Comparison of ENCODE assay signal across 28 cellular contexts in the genomic region with DNA sequence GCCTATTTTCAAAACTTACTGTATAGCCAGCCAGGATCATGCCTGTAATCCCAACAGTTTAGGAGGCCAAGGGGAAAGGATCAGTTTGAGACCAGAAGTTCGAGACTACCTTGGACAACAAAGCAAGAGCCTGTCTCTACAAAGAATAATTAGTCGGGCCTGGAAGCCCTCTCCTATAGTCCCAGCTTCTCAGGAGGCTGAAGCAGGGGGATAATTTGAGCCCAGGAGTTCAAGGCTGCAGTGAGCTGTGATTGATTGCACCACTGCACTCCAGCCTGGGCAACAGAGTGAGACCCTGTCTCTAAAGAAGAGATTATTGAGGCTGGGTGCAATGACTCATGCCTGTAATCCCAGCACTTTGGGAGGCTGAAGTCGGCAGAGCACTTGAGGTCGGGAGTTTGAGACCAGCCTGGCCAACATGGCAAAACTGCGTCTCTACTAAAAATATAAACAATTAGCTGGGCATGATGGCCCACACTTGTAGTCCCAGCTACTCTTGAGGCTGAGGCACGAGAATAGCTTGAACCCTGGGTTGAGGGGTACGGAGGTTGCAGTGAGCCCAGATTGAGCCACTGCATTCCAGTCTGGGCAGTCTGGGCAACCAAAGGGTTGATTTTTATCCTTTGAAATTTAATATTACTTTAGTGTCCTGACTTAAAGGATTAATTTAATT.
"Had no signal": no experiment of that assay in that cellular context is flagged by ENCODE, and none has a peak within 500 bp of the region (broad histone marks: within the 10 kb centered on the region; RNA-seq: fewer than 3 reads in every experiment).

No MANE protein-coding gene starts in this region.

- ATAC-seq: esophagus mucosa; gastrocnemius medialis; heart left ventricle; left lobe of liver; natural killer cell; sciatic nerve; stimulated activated naive CD8-positive, alpha-beta T cell treated with anti-CD3 and anti-CD28 coated beads, Interleukin-15, amount 100 ng/mL, for 72 hours; upper lobe of right lung had no signal

- H3K9me3 Mint-ChIP-seq: dendritic cell treated with granulocyte-macrophage colony-stimulating factor and Interleukin-4, amounts not matched to agents 40 ng/mL and 50 ng/mL, for 4 days; memory B cell; natural killer cell; stimulated activated naive CD8-positive, alpha-beta T cell treated with anti-CD3 and anti-CD28 coated beads, Interleukin-15, amount 100 ng/mL, for 72 hours had no signal

- H3K4me3 Mint-ChIP-seq: dendritic cell treated with granulocyte-macrophage colony-stimulating factor and Interleukin-4, amounts not matched to agents 40 ng/mL and 50 ng/mL, for 4 days; endodermal cell; memory B cell; natural killer cell; neural crest cell; stimulated activated naive CD8-positive, alpha-beta T cell treated with anti-CD3 and anti-CD28 coated beads, Interleukin-15, amount 100 ng/mL, for 72 hours had no signal

- DNase-seq: effector CD8-positive, alpha-beta T cell; endodermal cell; foreskin fibroblast; gastrocnemius medialis; heart left ventricle; kidney; natural killer cell; stimulated activated CD4-positive, alpha-beta T cell treated with anti-CD3 and anti-CD28 coated beads, Interleukin-12 subunit alpha, Interleukin-12 subunit beta, amount 100 ng/mL, for 4 hours; stimulated activated CD4-positive, alpha-beta T cell treated with anti-CD3 and anti-CD28 coated beads, Interleukin-1b, Interleukin-23, amount 100 ng/mL, for 48 hours; stimulated activated CD4-positive, alpha-beta T cell treated with anti-CD3 and anti-CD28 coated beads, Interleukin-4, amount 100 ng/mL, for 1 hour; stimulated activated CD8-positive, alpha-beta memory T cell treated with anti-CD3 and anti-CD28 coated beads, Interleukin-4, amount 100 ng/mL, for 48 hours; stimulated activated naive CD4-positive, alpha-beta T cell; stimulated activated naive CD8-positive, alpha-beta T cell treated with anti-CD3 and anti-CD28 coated beads, Interleukin-15, amount 100 ng/mL, for 72 hours; transverse colon; upper lobe of right lung; uterus had no signal

- H3K27ac ChIP-seq: epithelial cell of prostate, gastrocnemius medialis, heart left ventricle, hepatocyte, neutrophil, parathyroid adenoma, suprapubic skin, transverse colon, upper lobe of right lung, uterus had no signal

- H3K4me1 Mint-ChIP-seq: endodermal cell, memory B cell, natural killer cell had no signal

- H3K27ac Mint-ChIP-seq: dendritic cell treated with granulocyte-macrophage colony-stimulating factor and Interleukin-4, amounts not matched to agents 40 ng/mL and 50 ng/mL, for 4 days; endodermal cell; memory B cell; natural killer cell; progenitor cell of endocrine pancreas; stimulated activated naive CD8-positive, alpha-beta T cell treated with anti-CD3 and anti-CD28 coated beads, Interleukin-15, amount 100 ng/mL, for 72 hours had no signal

- H3K27me3 Mint-ChIP-seq: dendritic cell treated with granulocyte-macrophage colony-stimulating factor and Interleukin-4, amounts not matched to agents 40 ng/mL and 50 ng/mL, for 4 days; memory B cell; progenitor cell of endocrine pancreas; stimulated activated naive CD8-positive, alpha-beta T cell treated with anti-CD3 and anti-CD28 coated beads, Interleukin-15, amount 100 ng/mL, for 72 hours had no signal
